Comparison of ENCODE assay signal across 21 cellular contexts in genomic region chr18:73461780-73462059, GRCh38.
A peak's percentile ranks its signal among the peaks of the same experiment; 100 is the strongest.
DNase-seq lines count a peak whose midpoint lies in the region; ATAC-seq and TF ChIP-seq lines count a peak whose summit lies in the region.
"Had no signal": no experiment of that assay in that cellular context is flagged by ENCODE, and none has a peak within 500 bp of the region (broad histone marks: within the 10 kb centered on the region; RNA-seq: fewer than 3 reads in every experiment).

No MANE protein-coding gene starts in this region.

- peak overlapping the region; percentile 87 to 91 (median 90) for H3K27ac Mint-ChIP-seq in nephron
- H3K27ac Mint-ChIP-seq: T-helper 1 cell treated with Interleukin-12 subunit alpha and Interleukin-12 subunit beta and Interleukin-4 antibody, amounts not matched to agents 30 μg/mL and 1 μg/mL, for 36 hours had no signal

- H3K36me3 Mint-ChIP-seq in nephron (ENCODE audit: low read depth), result no peaks in the 10 kb centered on the region

- WGBS in esophagus squamous epithelium, 2 donors, result 50 to 76% methylated on average over 1 of the region's 1 CpG

- CTCF ChIA-PET in RWPE1 (lab: Yijun Ruan, JAX), result no interaction called here

- ATAC-seq in GM21390 (IDR thresholded peaks at IDR 0.05; ENCODE audit: unreplicated experiment), result no peak
- ATAC-seq: psoas muscle had no signal

- no peaks in the 10 kb centered on the region for H3K9me3 Mint-ChIP-seq in nephron
- H3K9me3 Mint-ChIP-seq: T-helper 1 cell treated with Interleukin-12 subunit alpha and Interleukin-12 subunit beta and Interleukin-4 antibody, amounts not matched to agents 30 μg/mL and 1 μg/mL, for 36 hours had no signal

- peaks cover 0 to 3% (median 0%) of the 10 kb centered on the region in 3 donors for H3K9me3 ChIP-seq in esophagus squamous epithelium
- H3K9me3 ChIP-seq: adrenal gland, HAP-1, psoas muscle had no signal

- H3K27me3 ChIP-seq in esophagus squamous epithelium, result no peaks in the 10 kb centered on the region
- H3K27me3 ChIP-seq: adrenal gland had no signal

- H3K27ac ChIP-seq in esophagus squamous epithelium (no peak overlapping the region), RWPE1 (no peak overlapping the region)
- H3K27ac ChIP-seq: adrenal gland, HL-60, psoas muscle, WERI-Rb-1 had no signal

- H3K4me3 ChIP-seq in AG10803 (ENCODE audit: low read length) (no peak overlapping the region), esophagus squamous epithelium (no peak overlapping the region)
- H3K4me3 ChIP-seq: adrenal gland, HAP-1, psoas muscle had no signal

- intact Hi-C loops in esophagus squamous epithelium (cut with DNase I), result no loop called here

- H3K4me3 Mint-ChIP-seq in nephron, result no peak overlapping the region
- H3K4me3 Mint-ChIP-seq: T-helper 1 cell treated with Interleukin-12 subunit alpha and Interleukin-12 subunit beta and Interleukin-4 antibody, amounts not matched to agents 30 μg/mL and 1 μg/mL, for 36 hours had no signal

- H3K36me3 ChIP-seq in esophagus squamous epithelium, result no peaks in the 10 kb centered on the region
- H3K36me3 ChIP-seq: adrenal gland, HAP-1, WERI-Rb-1 had no signal

- H3K27me3 Mint-ChIP-seq in nephron (ENCODE audit: low read depth), result no peaks in the 10 kb centered on the region

- DNase-seq in AG10803 (ENCODE audit: low read depth) (peak; percentile 7), NCI-H226 (peak; percentile 16), dermis blood vessel endothelial cell (peak; percentile 72), midbrain (lab: John Stamatoyannopoulos, UW) (no peak), esophagus squamous epithelium (lab: John Stamatoyannopoulos, UW) (no peak), RWPE1 (ENCODE audit: low spot score) (no peak)
- DNase-seq: activated gamma-delta T cell; cerebellar nuclear complex; kidney; NCI-H2029; NCI-H524 treated with DMSO at 0.1 percent for 48 hours; psoas muscle; stimulated activated CD8-positive, alpha-beta memory T cell treated with anti-CD3 and anti-CD28 coated beads, Interleukin-4, amount 100 ng/mL, for 48 hours; substantia nigra; WERI-Rb-1 had no signal

- peaks cover 21% of the 10 kb centered on the region for H3K4me1 Mint-ChIP-seq in nephron

- no peaks in the 10 kb centered on the region for H3K4me1 ChIP-seq in esophagus squamous epithelium
- H3K4me1 ChIP-seq: adrenal gland, HAP-1, psoas muscle had no signal

- no peak for TF ChIP-seq CTCF in AG10803 (conservative IDR thresholded peaks at IDR 0.05; ENCODE audit: low read length)
- no peak for TF ChIP-seq CTCF in nephron (IDR thresholded peaks at IDR 0.05; ENCODE audit: unreplicated experiment in 3 of 3)
- no peak for TF ChIP-seq CTCF in esophagus squamous epithelium (IDR thresholded peaks at IDR 0.05)
- no peak for TF ChIP-seq CTCF in RWPE1 (conservative IDR thresholded peaks at IDR 0.05; ENCODE audit: low read depth)

- POLR2A ChIA-PET in RWPE1 (lab: Yijun Ruan, JAX; ENCODE audit: low non-redundant PET), result no interaction called here

- TF ChIP-seq POLR2A in esophagus squamous epithelium (IDR thresholded peaks at IDR 0.05), result no peak

Comparison
In these comparisons a context has a peak if more than half of its experiments do, and no peak if none do; other contexts are left out.
1. DNase-seq: peak in AG10803 (single experiment), NCI-H226 (single experiment) and dermis blood vessel endothelial cell (single experiment); none in midbrain (single experiment), esophagus squamous epithelium (single experiment) and RWPE1 (single experiment).